In the genomic region with DNA sequence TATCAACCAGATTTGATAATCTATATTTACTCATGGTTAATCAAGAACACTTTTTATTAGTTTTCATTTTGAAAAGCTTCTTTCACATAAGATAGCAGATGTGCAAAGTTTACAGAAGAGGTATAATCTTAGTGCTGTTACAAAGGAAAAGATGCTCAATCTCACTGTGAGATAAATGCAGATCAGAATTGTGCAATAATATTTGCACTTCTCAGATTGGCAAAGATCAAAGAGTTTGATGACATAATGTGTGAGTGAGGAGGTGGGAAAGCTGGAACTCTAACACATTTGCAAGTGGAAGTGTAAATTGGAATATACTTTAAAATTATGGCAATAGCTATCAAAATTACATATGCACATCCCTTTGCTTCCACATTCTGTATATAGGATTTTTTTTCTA, we compare ENCODE assay signal across 2 cellular contexts.
TF ChIP-seq lines count a peak whose summit lies in the region.

No MANE protein-coding gene starts in this region.

TF ChIP-seq in A549, 52 proteins besides CTCF, POLR2A, EP300 and RAD21 (continued from another document):
- 0 out of 4 replicates have a peak, but pooled peaks of 1 of the 2 experiments have one; percentile 16 for TF ChIP-seq CEBPB (IDR thresholded peaks at IDR 0.05)
TF ChIP-seq in A549: peak in this region for 1.

TF ChIP-seq in K562, 482 proteins besides CTCF, POLR2A, EP300 and RAD21 (continued from another document):
- TF ChIP-seq, protein P1, sequence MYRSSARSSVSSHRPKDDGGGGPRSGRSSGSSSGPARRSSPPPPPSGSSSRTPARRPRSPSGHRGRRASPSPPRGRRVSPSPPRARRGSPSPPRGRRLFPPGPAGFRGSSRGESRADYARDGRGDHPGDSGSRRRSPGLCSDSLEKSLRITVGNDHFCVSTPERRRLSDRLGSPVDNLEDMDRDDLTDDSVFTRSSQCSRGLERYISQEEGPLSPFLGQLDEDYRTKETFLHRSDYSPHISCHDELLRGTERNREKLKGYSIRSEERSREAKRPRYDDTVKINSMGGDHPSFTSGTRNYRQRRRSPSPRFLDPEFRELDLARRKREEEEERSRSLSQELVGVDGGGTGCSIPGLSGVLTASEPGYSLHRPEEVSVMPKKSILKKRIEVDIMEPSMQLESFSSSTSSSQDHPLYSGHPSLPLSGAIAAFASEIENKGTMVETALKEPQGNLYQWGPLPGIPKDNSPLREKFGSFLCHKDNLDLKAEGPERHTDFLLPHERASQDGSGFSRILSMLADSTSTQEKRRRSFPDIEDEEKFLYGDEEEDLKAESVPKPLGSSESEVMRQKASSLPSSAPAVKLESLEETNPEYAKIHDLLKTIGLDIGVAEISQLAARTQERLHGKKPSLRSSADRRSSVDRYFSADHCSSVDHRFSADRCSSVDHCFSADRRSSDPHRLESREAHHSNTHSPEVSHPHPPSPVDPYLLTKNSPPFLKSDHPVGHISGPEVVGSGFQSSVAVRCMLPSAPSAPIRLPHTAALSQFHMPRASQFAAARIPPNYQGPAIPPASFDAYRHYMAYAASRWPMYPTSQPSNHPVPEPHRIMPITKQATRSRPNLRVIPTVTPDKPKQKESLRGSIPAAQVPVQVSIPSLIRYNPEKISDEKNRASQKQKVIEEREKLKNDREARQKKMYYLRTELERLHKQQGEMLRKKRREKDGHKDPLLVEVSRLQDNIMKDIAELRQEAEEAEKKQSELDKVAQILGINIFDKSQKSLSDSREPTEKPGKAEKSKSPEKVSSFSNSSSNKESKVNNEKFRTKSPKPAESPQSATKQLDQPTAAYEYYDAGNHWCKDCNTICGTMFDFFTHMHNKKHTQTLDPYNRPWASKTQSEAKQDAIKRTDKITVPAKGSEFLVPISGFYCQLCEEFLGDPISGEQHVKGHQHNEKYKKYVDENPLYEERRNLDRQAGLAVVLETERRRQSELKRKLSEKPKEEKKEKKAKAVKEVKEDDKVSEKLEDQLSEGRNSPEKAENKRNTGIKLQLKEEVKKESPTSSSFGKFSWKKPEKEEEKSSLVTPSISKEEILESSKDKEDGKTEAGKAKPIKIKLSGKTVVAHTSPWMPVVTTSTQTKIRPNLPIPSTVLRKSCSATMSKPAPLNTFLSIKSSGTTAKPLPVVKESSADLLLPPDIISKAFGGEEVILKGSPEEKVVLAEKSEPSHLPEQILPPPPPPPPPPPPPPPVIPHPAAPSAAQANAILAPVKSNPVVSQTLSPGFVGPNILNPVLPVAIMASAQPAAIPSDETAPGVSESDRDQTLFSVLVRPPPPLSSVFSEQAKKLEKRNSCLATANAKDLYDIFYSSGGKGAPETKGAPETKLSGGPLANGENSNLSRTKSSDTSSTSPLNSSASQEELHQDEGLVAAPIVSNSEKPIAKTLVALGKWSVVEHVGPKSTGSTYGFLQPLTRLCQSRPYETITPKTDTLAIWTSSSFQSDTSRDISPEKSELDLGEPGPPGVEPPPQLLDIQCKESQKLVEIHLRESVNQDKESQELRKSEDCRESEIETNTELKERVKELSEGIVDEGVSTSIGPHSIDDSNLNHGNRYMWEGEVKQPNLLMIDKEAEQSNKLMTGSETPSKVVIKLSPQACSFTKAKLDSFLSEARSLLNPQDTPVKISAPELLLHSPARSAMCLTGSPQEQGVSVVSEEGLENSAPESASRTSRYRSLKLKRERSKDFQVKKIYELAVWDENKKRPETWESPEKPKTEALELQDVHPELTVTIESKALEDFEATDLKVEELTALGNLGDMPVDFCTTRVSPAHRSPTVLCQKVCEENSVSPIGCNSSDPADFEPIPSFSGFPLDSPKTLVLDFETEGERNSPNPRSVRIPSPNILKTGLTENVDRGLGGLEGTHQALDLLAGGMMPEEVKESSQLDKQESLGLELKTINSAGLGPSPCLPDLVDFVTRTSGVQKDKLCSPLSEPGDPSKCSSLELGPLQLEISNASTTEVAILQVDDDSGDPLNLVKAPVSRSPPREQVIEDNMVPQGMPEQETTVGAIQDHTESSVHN (IDR thresholded peaks at IDR 0.05; ENCODE audit: borderline replicate concordance in 1 of 2, low read depth in 1 of 2) = no peak
- TF ChIP-seq CBX5 (IDR thresholded peaks at IDR 0.05; ENCODE audit: borderline replicate concordance, low read depth) = no peak
- TF ChIP-seq, protein P2, sequence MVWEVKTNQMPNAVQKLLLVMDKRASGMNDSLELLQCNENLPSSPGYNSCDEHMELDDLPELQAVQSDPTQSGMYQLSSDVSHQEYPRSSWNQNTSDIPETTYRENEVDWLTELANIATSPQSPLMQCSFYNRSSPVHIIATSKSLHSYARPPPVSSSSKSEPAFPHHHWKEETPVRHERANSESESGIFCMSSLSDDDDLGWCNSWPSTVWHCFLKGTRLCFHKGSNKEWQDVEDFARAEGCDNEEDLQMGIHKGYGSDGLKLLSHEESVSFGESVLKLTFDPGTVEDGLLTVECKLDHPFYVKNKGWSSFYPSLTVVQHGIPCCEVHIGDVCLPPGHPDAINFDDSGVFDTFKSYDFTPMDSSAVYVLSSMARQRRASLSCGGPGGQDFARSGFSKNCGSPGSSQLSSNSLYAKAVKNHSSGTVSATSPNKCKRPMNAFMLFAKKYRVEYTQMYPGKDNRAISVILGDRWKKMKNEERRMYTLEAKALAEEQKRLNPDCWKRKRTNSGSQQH (CRISPR knock-in tag; IDR thresholded peaks at IDR 0.05) = no peak
- TF ChIP-seq CEBPG (CRISPR knock-in tag; IDR thresholded peaks at IDR 0.05) = no peak
- peak in 1 of 2 experiments; percentile 58; a peak in 3 of 4 replicates for TF ChIP-seq CEBPG (tag; conservative IDR thresholded peaks at IDR 0.05 in 1 of 2, IDR thresholded peaks at IDR 0.05 in 1 of 2)
- TF ChIP-seq ZNF77 (CRISPR knock-in tag; IDR thresholded peaks at IDR 0.05) = no peak
